Comparison of ENCODE assay signal across 24 cellular contexts in genomic region chr17:67107811-67108210, GRCh38.
DNase-seq lines count a peak whose midpoint lies in the region; ATAC-seq and TF ChIP-seq lines count a peak whose summit lies in the region.
"Had no signal": no experiment of that assay in that cellular context is flagged by ENCODE, and none has a peak within 500 bp of the region (broad histone marks: within the 10 kb centered on the region; RNA-seq: fewer than 3 reads in every experiment).

No MANE protein-coding gene starts in this region.

- intact Hi-C loops in natural killer cell (cut with micrococcal nuclease) (no loop called here), head of caudate nucleus (cut with DNase I) (no loop called here)

- POLR2A ChIA-PET in RWPE1 (lab: Yijun Ruan, JAX; ENCODE audit: low non-redundant PET), result no interaction called here

- H3K4me3 Mint-ChIP-seq in natural killer cell, result no peak overlapping the region
- H3K4me3 Mint-ChIP-seq in natural killer cell treated with Interleukin-12 subunit alpha and Interleukin-12 subunit beta and Interleukin-15 and Interleukin-18, amount 100 ng/mL, for 72 hours, result no peak overlapping the region
- H3K4me3 Mint-ChIP-seq in mesothelial cell of epicardium, result no peak overlapping the region
- no peak overlapping the region for H3K4me3 Mint-ChIP-seq in stimulated activated effector memory CD8-positive, alpha-beta T cell treated with anti-CD3 and anti-CD28 coated beads, Interleukin-12 subunit alpha, Interleukin-12 subunit beta, amount 100 ng/mL, for 72 hours
- H3K4me3 Mint-ChIP-seq: CD4-positive, alpha-beta T cell had no signal

- H3K27ac Mint-ChIP-seq in natural killer cell, result peak overlapping the region; percentile 41 to 77
- H3K27ac Mint-ChIP-seq in natural killer cell treated with Interleukin-12 subunit alpha and Interleukin-12 subunit beta and Interleukin-15 and Interleukin-18, amount 100 ng/mL, for 72 hours, result no peak overlapping the region
- peak overlapping the region; percentile 0 for H3K27ac Mint-ChIP-seq in mesothelial cell of epicardium
- H3K27ac Mint-ChIP-seq in stimulated activated effector memory CD8-positive, alpha-beta T cell treated with anti-CD3 and anti-CD28 coated beads, Interleukin-12 subunit alpha, Interleukin-12 subunit beta, amount 100 ng/mL, for 72 hours, result peak overlapping the region; percentile 35
- H3K27ac Mint-ChIP-seq: CD4-positive, alpha-beta T cell had no signal

- CTCF ChIA-PET in RWPE1 (lab: Yijun Ruan, JAX), result interaction anchor here (0.7 kb wide), 2 partner anchors 25 to 33 kb away, joined by 4 to 5 read pairs; no protein-coding TSS in a partner anchor

- H3K4me1 Mint-ChIP-seq in natural killer cell (peaks cover 28 to 32% of the 10 kb centered on the region in 2 donors), mesothelial cell of epicardium (peaks cover 3% of the 10 kb centered on the region)
- H3K4me1 Mint-ChIP-seq in natural killer cell treated with Interleukin-12 subunit alpha and Interleukin-12 subunit beta and Interleukin-15 and Interleukin-18, amount 100 ng/mL, for 72 hours (ENCODE audit: low read depth in 2 of 2), result peaks cover 25 to 26% of the 10 kb centered on the region in 2 donors
- H3K4me1 Mint-ChIP-seq in stimulated activated effector memory CD8-positive, alpha-beta T cell treated with anti-CD3 and anti-CD28 coated beads, Interleukin-12 subunit alpha, Interleukin-12 subunit beta, amount 100 ng/mL, for 72 hours, result peaks cover 23% of the 10 kb centered on the region

- DNase-seq in natural killer cell (no peak), choroid plexus epithelial cell (ENCODE audit: low read depth) (peak; percentile 41), mesothelial cell of epicardium (ENCODE audit: low spot score in 2 of 2, unreplicated experiment in 2 of 2) (no peak), head of caudate nucleus (no peak), RWPE1 (ENCODE audit: low spot score) (no peak)
- DNase-seq in natural killer cell treated with Interleukin-12 subunit alpha and Interleukin-12 subunit beta and Interleukin-15 and Interleukin-18, amount 100 ng/mL, for 72 hours (ENCODE audit: low spot score), result no peak
- DNase-seq in stimulated activated effector memory CD8-positive, alpha-beta T cell treated with anti-CD3 and anti-CD28 coated beads, Interleukin-12 subunit alpha, Interleukin-12 subunit beta, amount 100 ng/mL, for 72 hours (ENCODE audit: low spot score in 2 of 2), result no peak
- DNase-seq: BE2C; Caco-2; CD4-positive, alpha-beta T cell; DMS153; GF-D8; GOT3; IMR-90; NCI-H1048; NCI-H1436; NCI-H2029; NCI-H446; NCI-H69 had no signal

- H3K4me3 ChIP-seq in choroid plexus epithelial cell (ENCODE audit: low read depth, low read length), result no peak overlapping the region
- H3K4me3 ChIP-seq: SJSA1 had no signal

- H3K27ac ChIP-seq in RWPE1, result no peak overlapping the region
- H3K27ac ChIP-seq: 22Rv1, HL-60, SJSA1 had no signal

- H3K36me3 Mint-ChIP-seq in natural killer cell (peaks cover 28% of the 10 kb centered on the region), mesothelial cell of epicardium (peaks cover 34% of the 10 kb centered on the region)
- H3K36me3 Mint-ChIP-seq in natural killer cell treated with Interleukin-12 subunit alpha and Interleukin-12 subunit beta and Interleukin-15 and Interleukin-18, amount 100 ng/mL, for 72 hours, result peaks cover 34% of the 10 kb centered on the region
- peaks cover 100% of the 10 kb centered on the region for H3K36me3 Mint-ChIP-seq in stimulated activated effector memory CD8-positive, alpha-beta T cell treated with anti-CD3 and anti-CD28 coated beads, Interleukin-12 subunit alpha, Interleukin-12 subunit beta, amount 100 ng/mL, for 72 hours

- H3K9me3 Mint-ChIP-seq in natural killer cell, result no peaks in the 10 kb centered on the region
- no peaks in the 10 kb centered on the region for H3K9me3 Mint-ChIP-seq in natural killer cell treated with Interleukin-12 subunit alpha and Interleukin-12 subunit beta and Interleukin-15 and Interleukin-18, amount 100 ng/mL, for 72 hours
- no peaks in the 10 kb centered on the region for H3K9me3 Mint-ChIP-seq in mesothelial cell of epicardium
- H3K9me3 Mint-ChIP-seq in stimulated activated effector memory CD8-positive, alpha-beta T cell treated with anti-CD3 and anti-CD28 coated beads, Interleukin-12 subunit alpha, Interleukin-12 subunit beta, amount 100 ng/mL, for 72 hours, result no peaks in the 10 kb centered on the region
- H3K9me3 Mint-ChIP-seq: CD4-positive, alpha-beta T cell had no signal

- TF ChIP-seq CTCF in natural killer cell (IDR thresholded peaks at IDR 0.05), result no peak
- no peak for TF ChIP-seq CTCF in choroid plexus epithelial cell (conservative IDR thresholded peaks at IDR 0.05; ENCODE audit: low read depth, low read length)
- no peak for TF ChIP-seq CTCF in mesothelial cell of epicardium (IDR thresholded peaks at IDR 0.05; ENCODE audit: unreplicated experiment)
- TF ChIP-seq CTCF in RWPE1 (conservative IDR thresholded peaks at IDR 0.05; ENCODE audit: low read depth), result no peak

- no peak for ATAC-seq in natural killer cell
- ATAC-seq in natural killer cell treated with Interleukin-12 subunit alpha and Interleukin-12 subunit beta and Interleukin-15 and Interleukin-18, amount 100 ng/mL, for 72 hours, result no peak
- ATAC-seq in stimulated activated effector memory CD8-positive, alpha-beta T cell treated with anti-CD3 and anti-CD28 coated beads, Interleukin-12 subunit alpha, Interleukin-12 subunit beta, amount 100 ng/mL, for 72 hours, result no peak
- ATAC-seq in GM21526 (IDR thresholded peaks at IDR 0.05; ENCODE audit: low FRiP score, unreplicated experiment), result no peak
- ATAC-seq: Panc1 had no signal

- H3K27me3 Mint-ChIP-seq in natural killer cell (ENCODE audit: low read depth in 2 of 2), result no peaks in the 10 kb centered on the region
- H3K27me3 Mint-ChIP-seq in natural killer cell treated with Interleukin-12 subunit alpha and Interleukin-12 subunit beta and Interleukin-15 and Interleukin-18, amount 100 ng/mL, for 72 hours, result no peaks in the 10 kb centered on the region
- H3K27me3 Mint-ChIP-seq in mesothelial cell of epicardium (ENCODE audit: low read depth), result no peaks in the 10 kb centered on the region
- H3K27me3 Mint-ChIP-seq: CD4-positive, alpha-beta T cell had no signal

Comparison
In these comparisons a context has a peak if more than half of its experiments do, and no peak if none do; other contexts are left out.
1. H3K27ac Mint-ChIP-seq: peak in natural killer cell (2 of 2), mesothelial cell of epicardium (single experiment) and stimulated activated effector memory CD8-positive, alpha-beta T cell treated with anti-CD3 and anti-CD28 coated beads, Interleukin-12 subunit alpha, Interleukin-12 subunit beta, amount 100 ng/mL, for 72 hours (single experiment); none in natural killer cell treated with Interleukin-12 subunit alpha and Interleukin-12 subunit beta and Interleukin-15 and Interleukin-18, amount 100 ng/mL, for 72 hours (0 of 2).